Comparison of ENCODE assay signal across 1 cellular context in genomic region chr17:82648165-82648668, GRCh38.
A peak's percentile ranks its signal among the peaks of the same experiment; 100 is the strongest.
TF ChIP-seq lines count a peak whose summit lies in the region.

Gene WDR45B (minus strand): TSS chr17:82648444. CDS start chr17:82648340, 104 bp downstream.

TF ChIP-seq in K562, 482 proteins besides CTCF, POLR2A, EP300 and RAD21 (continued from another document and continues in another):
- no peak for TF ChIP-seq RERE (CRISPR knock-in tag; IDR thresholded peaks at IDR 0.05; ENCODE audit: borderline replicate concordance)
- peak; percentile 94 for TF ChIP-seq EGR1 (conservative IDR thresholded peaks at IDR 0.05)
- TF ChIP-seq ZBTB12 (CRISPR knock-in tag; IDR thresholded peaks at IDR 0.05), result 0 out of 2 replicates have a peak, but pooled peaks have one; percentile 11
- TF ChIP-seq NFRKB (IDR thresholded peaks at IDR 0.05; ENCODE audit: low read depth), result no peak
- no peak for TF ChIP-seq IRF1 (CRISPR knock-in tag; IDR thresholded peaks at IDR 0.05; ENCODE audit: borderline replicate concordance)
- peak; percentile 87 for TF ChIP-seq ELF1 (tag; IDR thresholded peaks at IDR 0.05)
- peak in 1 of 2 experiments; percentile 89; a peak in 2 of 4 replicates for TF ChIP-seq ZMIZ1 (IDR thresholded peaks at IDR 0.05; ENCODE audit: low read depth in 2 of 2, low read length in 2 of 2)
- TF ChIP-seq WHSC1 (IDR thresholded peaks at IDR 0.05; ENCODE audit: low read length), result no peak
- TF ChIP-seq CBX5 (IDR thresholded peaks at IDR 0.05; ENCODE audit: borderline replicate concordance, low read depth), result 0 out of 2 replicates have a peak, but pooled peaks have one; percentile 13
- 0 out of 2 replicates have a peak, but pooled peaks have one; percentile 48 for TF ChIP-seq REST (CRISPR knock-in tag; IDR thresholded peaks at IDR 0.05; ENCODE audit: low read depth)
- no peak for TF ChIP-seq ZNF134 (CRISPR knock-in tag; conservative IDR thresholded peaks at IDR 0.05)
- TF ChIP-seq ATF6 (CRISPR knock-in tag; IDR thresholded peaks at IDR 0.05), result peak; percentile 88; the same call in 1 of the 2 replicates
- TF ChIP-seq CEBPZ (IDR thresholded peaks at IDR 0.05; ENCODE audit: borderline replicate concordance, low read depth, low read length), result no peak
- TF ChIP-seq PML (IDR thresholded peaks at IDR 0.05; ENCODE audit: low read length), result peak; percentile 33; the same call in 1 of the 2 replicates
- TF ChIP-seq LCOR (CRISPR knock-in tag; IDR thresholded peaks at IDR 0.05), result no peak
- peak; percentile 86 for TF ChIP-seq MYC (IDR thresholded peaks at IDR 0.05; ENCODE audit: low read depth, low read length)
- TF ChIP-seq MYC (CRISPR knock-in tag; IDR thresholded peaks at IDR 0.05; ENCODE audit: borderline replicate concordance, low read depth), result no peak
- TF ChIP-seq SRSF1 (IDR thresholded peaks at IDR 0.05; ENCODE audit: low read depth, low read length), result no peak
- peak; percentile 84 for TF ChIP-seq RBBP5 (IDR thresholded peaks at IDR 0.05; ENCODE audit: borderline replicate concordance, insufficient read depth, low read length, poor library complexity, severe bottlenecking)
- TF ChIP-seq ATF1 (CRISPR knock-in tag; IDR thresholded peaks at IDR 0.05), result 0 out of 2 replicates have a peak, but pooled peaks have one; percentile 10
- TF ChIP-seq ATF1 (tag; IDR thresholded peaks at IDR 0.05), result peak; percentile 81
- no peak for TF ChIP-seq SMAD1 (IDR thresholded peaks at IDR 0.05; ENCODE audit: low read depth, low read length, partially characterized antibody)
- peak; percentile 73 for TF ChIP-seq POLR2AphosphoS5 (IDR thresholded peaks at IDR 0.05; ENCODE audit: control insufficient read depth, insufficient read depth, low read depth, low read length)
- TF ChIP-seq NFE2 (IDR thresholded peaks at IDR 0.05; ENCODE audit: low read depth), result no peak
- TF ChIP-seq ZBTB1 (CRISPR knock-in tag; IDR thresholded peaks at IDR 0.05; ENCODE audit: borderline replicate concordance, low read depth), result peak; percentile 36; the same call in 1 of the 2 replicates
- peak in 1 of 3 experiments; percentile 72; a peak in 2 of 6 replicates for TF ChIP-seq ZBTB11 (CRISPR knock-in tag; IDR thresholded peaks at IDR 0.05)
